ENCODE assay signal across 18 cellular contexts in genomic region chr7:142334236-142334635, GRCh38.
DNase-seq lines count a peak whose midpoint lies in the region; ATAC-seq and TF ChIP-seq lines count a peak whose summit lies in the region.
"Had no signal": no experiment of that assay in that cellular context is flagged by ENCODE, and none has a peak within 500 bp of the region (broad histone marks: within the 10 kb centered on the region; RNA-seq: fewer than 3 reads in every experiment).

No MANE protein-coding gene starts in this region.

- H2AFZ ChIP-seq in trophoblast cell (ENCODE audit: insufficient read depth, low read length, poor library complexity), result no peak overlapping the region

- H3K4me2 ChIP-seq in trophoblast cell (ENCODE audit: low read length), result no peak overlapping the region

- no peak overlapping the region for H3K4ac ChIP-seq in trophoblast cell (ENCODE audit: low read depth, low read length)

- no peak overlapping the region for H3K4me3 Mint-ChIP-seq in activated naive CD4-positive, alpha-beta T cell treated with anti-CD3 and anti-CD28 coated beads for 36 hours
- no peak overlapping the region for H3K4me3 Mint-ChIP-seq in activated naive CD4-positive, alpha-beta T cell treated with anti-CD3 and anti-CD28 coated beads, Interleukin-2, amount 10 ng/mL, durations not matched to agents 7 days and 5 days
- H3K4me3 Mint-ChIP-seq: CD14-positive monocyte had no signal

- no peak overlapping the region for H2AK5ac ChIP-seq in trophoblast cell (ENCODE audit: low read length)

- intact Hi-C loops in activated naive CD4-positive, alpha-beta T cell treated with anti-CD3 and anti-CD28 coated beads for 36 hours (cut with micrococcal nuclease), result no loop called here
- intact Hi-C loops in adrenal gland (cut with DNase I), result no loop called here

- H2BK5ac ChIP-seq in trophoblast cell (ENCODE audit: low read depth, low read length, poor library complexity), result no peak overlapping the region

- no peak for DNase-seq in activated naive CD4-positive, alpha-beta T cell treated with anti-CD3 and anti-CD28 coated beads for 36 hours
- DNase-seq in activated naive CD4-positive, alpha-beta T cell treated with anti-CD3 and anti-CD28 coated beads, Interleukin-2, amount 10 ng/mL, durations not matched to agents 7 days and 5 days, result no peak
- DNase-seq in trophoblast cell (peak; percentile 23 to 52), EL (no peak), adrenal gland (no peak)
- no peak for DNase-seq in effector CD8-positive, alpha-beta T cell (lab: John Stamatoyannopoulos, UW)
- DNase-seq: AML-193, DMS79, Kasumi-1, NCI-H1417, NCI-H1694 treated with DMSO at 0.1 percent for 48 hours, NCI-H2081 treated with DMSO at 0.1 percent for 48 hours, NCI-H2171 treated with DMSO at 0.1 percent for 48 hours, NCI-H524 treated with DMSO at 0.1 percent for 48 hours, Right ventricle myocardium superior had no signal

- H3K14ac ChIP-seq in trophoblast cell (ENCODE audit: low read length), result no peak overlapping the region

- H3K4me3 ChIP-seq in trophoblast cell (ENCODE audit: low read depth, low read length), result no peak overlapping the region
- H3K4me3 ChIP-seq in adrenal gland, result no peak overlapping the region

- no peak overlapping the region for H3K18ac ChIP-seq in trophoblast cell (ENCODE audit: low read length)

- no peak for ATAC-seq in HG02938 (IDR thresholded peaks at IDR 0.05; ENCODE audit: unreplicated experiment)

- H3K79me1 ChIP-seq in trophoblast cell (ENCODE audit: low read length), result no peaks in the 10 kb centered on the region

- H4K12ac ChIP-seq in trophoblast cell (ENCODE audit: low read depth, low read length), result no peak overlapping the region

- H3K27ac ChIP-seq in cingulate gyrus (ENCODE audit: low read depth, low read length) (peak overlapping the region; percentile 93), trophoblast cell (ENCODE audit: low read depth, low read length) (no peak overlapping the region), adrenal gland (no peak overlapping the region)

- H3K27ac Mint-ChIP-seq in activated naive CD4-positive, alpha-beta T cell treated with anti-CD3 and anti-CD28 coated beads for 36 hours, result peak overlapping the region; percentile 30
- no peak overlapping the region for H3K27ac Mint-ChIP-seq in activated naive CD4-positive, alpha-beta T cell treated with anti-CD3 and anti-CD28 coated beads, Interleukin-2, amount 10 ng/mL, durations not matched to agents 7 days and 5 days

- H3K79me2 ChIP-seq in trophoblast cell (ENCODE audit: control insufficient read depth, insufficient read depth, low read length, poor library complexity), result no peaks in the 10 kb centered on the region

- no CpG with 5 or more reads among the region's 2 CpGs for WGBS in trophoblast cell (ENCODE audit: extremely low coverage, insufficient coverage, insufficient read length)
- WGBS in adrenal gland, 4 donors, result 58 to 72% (median 63%) methylated on average over 2 of the region's 2 CpGs

- no peaks in the 10 kb centered on the region for H3K27me3 ChIP-seq in trophoblast cell (ENCODE audit: insufficient read depth, low read length)
- H3K27me3 ChIP-seq in adrenal gland, result no peaks in the 10 kb centered on the region

- H3K27me3 Mint-ChIP-seq in activated naive CD4-positive, alpha-beta T cell treated with anti-CD3 and anti-CD28 coated beads for 36 hours (ENCODE audit: low read depth), result peaks cover 16% of the 10 kb centered on the region
- H3K27me3 Mint-ChIP-seq in activated naive CD4-positive, alpha-beta T cell treated with anti-CD3 and anti-CD28 coated beads, Interleukin-2, amount 10 ng/mL, durations not matched to agents 7 days and 5 days, result peaks cover 28% of the 10 kb centered on the region

- H2BK12ac ChIP-seq in trophoblast cell (ENCODE audit: low read length), result no peak overlapping the region

- no peak overlapping the region for H3K9ac ChIP-seq in trophoblast cell (ENCODE audit: low read length)

- no peak overlapping the region for H3K23ac ChIP-seq in trophoblast cell (ENCODE audit: low read length)

- no peaks in the 10 kb centered on the region for H3K36me3 Mint-ChIP-seq in activated naive CD4-positive, alpha-beta T cell treated with anti-CD3 and anti-CD28 coated beads for 36 hours (ENCODE audit: low read depth)
- no peaks in the 10 kb centered on the region for H3K36me3 Mint-ChIP-seq in activated naive CD4-positive, alpha-beta T cell treated with anti-CD3 and anti-CD28 coated beads, Interleukin-2, amount 10 ng/mL, durations not matched to agents 7 days and 5 days
- H3K36me3 Mint-ChIP-seq: CD14-positive monocyte had no signal

- no peaks in the 10 kb centered on the region for H3K9me3 Mint-ChIP-seq in activated naive CD4-positive, alpha-beta T cell treated with anti-CD3 and anti-CD28 coated beads for 36 hours
- H3K9me3 Mint-ChIP-seq in activated naive CD4-positive, alpha-beta T cell treated with anti-CD3 and anti-CD28 coated beads, Interleukin-2, amount 10 ng/mL, durations not matched to agents 7 days and 5 days, result no peaks in the 10 kb centered on the region
- H3K9me3 Mint-ChIP-seq: CD14-positive monocyte had no signal

- H4K91ac ChIP-seq in trophoblast cell (ENCODE audit: low read depth, low read length), result no peak overlapping the region

- H2BK120ac ChIP-seq in trophoblast cell (ENCODE audit: insufficient read depth, low read length, poor library complexity), result no peak overlapping the region

- no peak for TF ChIP-seq CTCF in adrenal gland (IDR thresholded peaks at IDR 0.05)

- peaks cover 15% of the 10 kb centered on the region for H3K4me1 Mint-ChIP-seq in activated naive CD4-positive, alpha-beta T cell treated with anti-CD3 and anti-CD28 coated beads for 36 hours (ENCODE audit: low read depth)
- H3K4me1 Mint-ChIP-seq in activated naive CD4-positive, alpha-beta T cell treated with anti-CD3 and anti-CD28 coated beads, Interleukin-2, amount 10 ng/mL, durations not matched to agents 7 days and 5 days, result peaks cover 6% of the 10 kb centered on the region
- H3K4me1 Mint-ChIP-seq: CD14-positive monocyte had no signal

- no peak for TF ChIP-seq POLR2A in adrenal gland (IDR thresholded peaks at IDR 0.05)

- H3K4me1 ChIP-seq in trophoblast cell (ENCODE audit: control insufficient read depth in 1 of 2, insufficient read depth in 2 of 2, low read length in 2 of 2), result peaks cover 2 to 4% of the 10 kb centered on the region in 2 experiments
- no peaks in the 10 kb centered on the region for H3K4me1 ChIP-seq in adrenal gland (replicated peaks in 1 of 2)

- H3K36me3 ChIP-seq in trophoblast cell (ENCODE audit: control insufficient read depth in 1 of 2, insufficient read depth in 2 of 2, low read length in 2 of 2), result no peaks in the 10 kb centered on the region
- H3K36me3 ChIP-seq in adrenal gland (replicated peaks in 1 of 2), result no peaks in the 10 kb centered on the region

- CTCF ChIA-PET in activated naive CD4-positive, alpha-beta T cell treated with anti-CD3 and anti-CD28 coated beads for 36 hours (lab: Charles Lee), result interaction anchor here (1.4 to 1.8 kb wide), 2 partner anchors 10 to 30 kb away, joined by 5 to 8 read pairs; no protein-coding TSS in a partner anchor
- CTCF ChIA-PET in activated naive CD4-positive, alpha-beta T cell treated with anti-CD3 and anti-CD28 coated beads, Interleukin-2, amount 10 ng/mL, durations not matched to agents 7 days and 5 days (lab: Charles Lee), result interaction anchor here (0.9 to 3.9 kb wide), 6 partner anchors 10 to 477 kb away, joined by 3 to 28 read pairs (median 3); no protein-coding TSS in a partner anchor

- H3K9me3 ChIP-seq in trophoblast cell (ENCODE audit: insufficient read depth, low read depth, low read length), result no peaks in the 10 kb centered on the region
- H3K9me3 ChIP-seq in adrenal gland (replicated peaks in 1 of 3), result no peaks in the 10 kb centered on the region

- H4K8ac ChIP-seq in trophoblast cell (ENCODE audit: low read depth, low read length), result no peak overlapping the region

Comparison
In these comparisons a context has a peak if more than half of its experiments do, and no peak if none do; other contexts are left out.
1. DNase-seq: peak in trophoblast cell (2 of 2); none in activated naive CD4-positive, alpha-beta T cell treated with anti-CD3 and anti-CD28 coated beads for 36 hours (single experiment), activated naive CD4-positive, alpha-beta T cell treated with anti-CD3 and anti-CD28 coated beads, Interleukin-2, amount 10 ng/mL, durations not matched to agents 7 days and 5 days (single experiment), EL (single experiment), effector CD8-positive, alpha-beta T cell (single experiment) and adrenal gland (0 of 7).